ENCODE assay signal across 8 cellular contexts in genomic region chr3:14652360-14652907, GRCh38. TPM values are rescaled to one million over a fixed set of nuclear protein-coding genes. Genes with fewer than 3 reads are reported as not detected.
DNase-seq lines count a peak whose midpoint lies in the region; ATAC-seq and TF ChIP-seq lines count a peak whose summit lies in the region.
"Not testable (repeated sequence)": the region's sequence is repeated elsewhere in the genome, so short reads cannot be mapped to it uniquely, and the experiment has no call there.

No MANE protein-coding gene starts in this region.

- H3K36me3 ChIP-seq in ACC112 (ENCODE audit: insufficient read depth, low read length), result peaks cover 11% of the 10 kb centered on the region
- H3K36me3 ChIP-seq in GM23338 (ENCODE audit: insufficient read depth), result peaks cover 29% of the 10 kb centered on the region; the same call in 1 of the 2 replicates
- peaks cover 0 to 39% (median 32%) of the 10 kb centered on the region in 9 donors for H3K36me3 ChIP-seq in heart left ventricle
- peaks cover 29% of the 10 kb centered on the region for H3K36me3 ChIP-seq in muscle layer of colon (ENCODE audit: insufficient read depth, low read length)
- peaks cover 17% of the 10 kb centered on the region for H3K36me3 ChIP-seq in smooth muscle cell (ENCODE audit: low read depth)

- peaks cover 29% of the 10 kb centered on the region for H3K4me1 ChIP-seq in ACC112 (ENCODE audit: control insufficient read depth, insufficient read depth, low read length, unreplicated experiment)
- not testable (repeated sequence) for H3K4me1 ChIP-seq in GM23338 (ENCODE audit: insufficient read depth)
- peaks cover 0 to 43% (median 32%) of the 10 kb centered on the region in 12 donors for H3K4me1 ChIP-seq in heart left ventricle
- H3K4me1 ChIP-seq in muscle layer of colon (ENCODE audit: insufficient read depth, low read length), result peaks cover 20% of the 10 kb centered on the region
- peaks cover 18% of the 10 kb centered on the region for H3K4me1 ChIP-seq in smooth muscle cell (ENCODE audit: low read depth)

- peak overlapping the region; percentile 99 for H3K4me2 ChIP-seq in GM23338
- H3K4me2 ChIP-seq in smooth muscle cell, result peak overlapping the region; percentile 95

- H3F3A ChIP-seq in GM23338 (replicated peaks; ENCODE audit: low read depth); smooth muscle cell (ENCODE audit: low read depth): not testable (repeated sequence)

- 82 to 89% (median 84%) methylated on average over 21 of the region's 21 CpGs for WGBS in heart left ventricle, 4 donors
- 86% methylated on average over 21 of the region's 21 CpGs for WGBS in smooth muscle cell (ENCODE audit: low lambda C conversion rate)

- H3K4me3 Mint-ChIP-seq in GM23338 (peak overlapping the region; percentile 97), chondrocyte (ENCODE audit: unreplicated experiment) (peak overlapping the region; percentile 97)
- H3K4me3 Mint-ChIP-seq in activated CD8-positive, alpha-beta T cell treated with anti-CD3 and anti-CD28 coated beads for 36 hours, result peak overlapping the region; percentile 97

- H3K27ac Mint-ChIP-seq in GM23338 (peak overlapping the region; percentile 99), chondrocyte (ENCODE audit: unreplicated experiment) (peak overlapping the region; percentile 97)
- peak overlapping the region; percentile 98 for H3K27ac Mint-ChIP-seq in activated CD8-positive, alpha-beta T cell treated with anti-CD3 and anti-CD28 coated beads for 36 hours

- not testable (repeated sequence) for TF ChIP-seq CTCF in GM23338 (conservative IDR thresholded peaks at IDR 0.05; ENCODE audit: low read depth in 2 of 2); activated CD8-positive, alpha-beta T cell treated with anti-CD3 and anti-CD28 coated beads for 36 hours (IDR thresholded peaks at IDR 0.05); chondrocyte (IDR thresholded peaks at IDR 0.05); heart left ventricle (IDR thresholded peaks at IDR 0.05); smooth muscle cell (IDR thresholded peaks at IDR 0.05; ENCODE audit: borderline replicate concordance, insufficient read depth, poor library complexity, severe bottlenecking)

- H2AFZ ChIP-seq in ACC112 (ENCODE audit: low read length, unreplicated experiment) (peak overlapping the region; percentile 92), smooth muscle cell (ENCODE audit: low read depth) (peak overlapping the region; percentile 84)
- H2AFZ ChIP-seq in GM23338, result not testable (repeated sequence)

- not testable (repeated sequence) for H3K9me3 Mint-ChIP-seq in GM23338; activated CD8-positive, alpha-beta T cell treated with anti-CD3 and anti-CD28 coated beads for 36 hours; chondrocyte (ENCODE audit: low read depth)

- H4K20me1 ChIP-seq in GM23338 (replicated peaks; ENCODE audit: insufficient read depth); smooth muscle cell (ENCODE audit: low read depth): not testable (repeated sequence)

- POLR2A ChIA-PET in activated CD8-positive, alpha-beta T cell treated with anti-CD3 and anti-CD28 coated beads for 36 hours (lab: Charles Lee), result interaction anchor here (1.5 to 3.6 kb wide), 7 partner anchors 8 to 474 kb away, joined by 3 to 21 read pairs (median 10); partner anchors contain the start of genes LSM3 and XPC

- TF ChIP-seq POLR2A in heart left ventricle (IDR thresholded peaks at IDR 0.05), result not testable (repeated sequence)

- not testable (repeated sequence) for H3K27me3 ChIP-seq in ACC112 (ENCODE audit: insufficient read depth, low read length); GM23338 (ENCODE audit: insufficient read depth); heart left ventricle; muscle layer of colon (ENCODE audit: control insufficient read depth in 1 of 2, insufficient read depth in 2 of 2, low read length in 2 of 2); smooth muscle cell (ENCODE audit: low read depth)

- not testable (repeated sequence) for DNase-seq in GM23338 (ENCODE audit: low spot score); activated CD8-positive, alpha-beta T cell treated with anti-CD3 and anti-CD28 coated beads for 36 hours; chondrocyte (ENCODE audit: low spot score); heart left ventricle; smooth muscle cell (lab: John Stamatoyannopoulos, UW; ENCODE audit: unreplicated experiment)
- peak; percentile 20 for DNase-seq in NOMO-1 treated with DMSO at 0.1 percent for 48 hours (lab: John Stamatoyannopoulos, UW; ENCODE audit: unreplicated experiment)

- not testable (repeated sequence) for H3K27me3 Mint-ChIP-seq in GM23338 (ENCODE audit: insufficient read depth, low read depth, poor library complexity); activated CD8-positive, alpha-beta T cell treated with anti-CD3 and anti-CD28 coated beads for 36 hours; chondrocyte (ENCODE audit: low read depth)

- H3K27ac ChIP-seq in ACC112 (ENCODE audit: low read depth, low read length) (peak overlapping the region; percentile 70), heart left ventricle (peak overlapping the region in 10 of 12 donors; percentile 78 to 96 (median 90)), muscle layer of colon (ENCODE audit: low read depth, low read length) (peak overlapping the region; percentile 83), smooth muscle cell (ENCODE audit: low read depth) (peak overlapping the region; percentile 65)
- not testable (repeated sequence) for H3K27ac ChIP-seq in GM23338 (ENCODE audit: low read depth)

- intact Hi-C loops in activated CD8-positive, alpha-beta T cell treated with anti-CD3 and anti-CD28 coated beads for 36 hours (cut with micrococcal nuclease), result not testable (repeated sequence)
- intact Hi-C loops in heart left ventricle (cut with DNase I), result loop anchor here in 6 of 10 donors (5.0 to 10.0 kb wide), 3 partner anchors 145 to 475 kb away; partner anchors contain the start of genes RBSN (in 4 of the 6), LSM3 (in 3 of the 6) and XPC (in 3 of the 6)

- H3K36me3 Mint-ChIP-seq in GM23338 (ENCODE audit: low read depth) (peaks cover 26% of the 10 kb centered on the region), chondrocyte (ENCODE audit: low read depth) (peaks cover 16% of the 10 kb centered on the region)
- H3K36me3 Mint-ChIP-seq in activated CD8-positive, alpha-beta T cell treated with anti-CD3 and anti-CD28 coated beads for 36 hours (ENCODE audit: low read depth), result peaks cover 32% of the 10 kb centered on the region

- peak overlapping the region; percentile 87 for H3K9ac ChIP-seq in muscle layer of colon (ENCODE audit: low read length)
- H3K9ac ChIP-seq in smooth muscle cell (ENCODE audit: low read depth), result peak overlapping the region; percentile 92

- CTCF ChIA-PET in activated CD8-positive, alpha-beta T cell treated with anti-CD3 and anti-CD28 coated beads for 36 hours (lab: Charles Lee), result interaction anchor here (1.0 to 2.3 kb wide), 6 partner anchors 16 to 264 kb away, joined by 3 to 5 read pairs (median 3); partner anchors contain the start of gene SLC6A6

- H3K9me2 ChIP-seq in GM23338 (ENCODE audit: insufficient read depth), result not testable (repeated sequence)

- peaks cover 29% of the 10 kb centered on the region for H3K79me2 ChIP-seq in ACC112 (ENCODE audit: control insufficient read depth, insufficient read depth, low read length, unreplicated experiment)
- peaks cover 18% of the 10 kb centered on the region for H3K79me2 ChIP-seq in GM23338 (replicated peaks; ENCODE audit: insufficient read depth)
- peaks cover 15% of the 10 kb centered on the region for H3K79me2 ChIP-seq in smooth muscle cell (ENCODE audit: low read depth)

- ATAC-seq in GM23338; activated CD8-positive, alpha-beta T cell treated with anti-CD3 and anti-CD28 coated beads for 36 hours; heart left ventricle: not testable (repeated sequence)

- not testable (repeated sequence) for H3K4me1 Mint-ChIP-seq in GM23338
- peaks cover 41% of the 10 kb centered on the region for H3K4me1 Mint-ChIP-seq in activated CD8-positive, alpha-beta T cell treated with anti-CD3 and anti-CD28 coated beads for 36 hours (ENCODE audit: low read depth)
- H3K4me1 Mint-ChIP-seq in chondrocyte (ENCODE audit: low read depth), result peaks cover 30% of the 10 kb centered on the region

- not testable (repeated sequence) for H3K9me3 ChIP-seq in heart left ventricle; muscle layer of colon (ENCODE audit: low read length); smooth muscle cell (replicated peaks; ENCODE audit: low read depth)

- H3K4me3 ChIP-seq in ACC112 (ENCODE audit: low read depth, low read length), result peak overlapping the region; percentile 79
- peak overlapping the region; percentile 66 for H3K4me3 ChIP-seq in GM23338
- H3K4me3 ChIP-seq in heart left ventricle, result peak overlapping the region; percentile 59 to 93 (median 81)
- peak overlapping the region; percentile 80 to 90 for H3K4me3 ChIP-seq in muscle layer of colon (ENCODE audit: low read depth in 1 of 2, low read length in 2 of 2)
- H3K4me3 ChIP-seq in smooth muscle cell, result peak overlapping the region; percentile 72

RNA-seq across cellular contexts. Expression of gene CCDC174, which starts 0.9 kb away (rescaled TPM):
- total RNA-seq in GM23338 (2014; rRNA removed; shearing (Covaris generic)), result 9.2 and 11.2 TPM in 2 replicates
- polyA plus RNA-seq in GM23338 (2016; fragmentation: Nextera tagmentation; extraction: Ambion mirVana) (46.3 and 48.6 TPM in 2 replicates), heart left ventricle (10 to 100 TPM in 1 of 2 donors, 1 to 10 TPM in 1; 9.2 to 13.2 TPM), smooth muscle cell (20.5 and 25.2 TPM in 2 replicates)
- total RNA-seq in activated CD8-positive, alpha-beta T cell treated with anti-CD3 and anti-CD28 coated beads for 36 hours, result 10 to 100 TPM; 14.2 to 16.2 TPM
- total RNA-seq in chondrocyte (15.4 to 18.6 TPM (median 17.2 TPM) in 3 replicates), heart left ventricle (10 to 100 TPM in 7 of 9 donors, 1 to 10 TPM in 2; 8.7 to 16.1 (median 11.7) TPM), smooth muscle cell (9.7 and 12.0 TPM in 2 replicates)

RNA-seq across cellular contexts. Expression of gene C3orf20, which starts 22.5 kb away (rescaled TPM):
- not detected in 2 replicates for total RNA-seq in GM23338 (2014; rRNA removed; shearing (Covaris generic))
- polyA plus RNA-seq in GM23338 (2016; fragmentation: Nextera tagmentation; extraction: Ambion mirVana) (not detected in 2 replicates), heart left ventricle (not detected), smooth muscle cell (0.07 TPM in 1 of 2 replicates, not detected in the other)
- under 1 TPM; 0.20 to 0.23 TPM for total RNA-seq in activated CD8-positive, alpha-beta T cell treated with anti-CD3 and anti-CD28 coated beads for 36 hours
- total RNA-seq in chondrocyte (not detected in 3 replicates), heart left ventricle (under 1 TPM in 2 of 9 donors, not detected in 7; 0.21 to 0.31 TPM), smooth muscle cell (not detected in 2 replicates)
